ENCODE assay signal across 30 cellular contexts in the genomic region with DNA sequence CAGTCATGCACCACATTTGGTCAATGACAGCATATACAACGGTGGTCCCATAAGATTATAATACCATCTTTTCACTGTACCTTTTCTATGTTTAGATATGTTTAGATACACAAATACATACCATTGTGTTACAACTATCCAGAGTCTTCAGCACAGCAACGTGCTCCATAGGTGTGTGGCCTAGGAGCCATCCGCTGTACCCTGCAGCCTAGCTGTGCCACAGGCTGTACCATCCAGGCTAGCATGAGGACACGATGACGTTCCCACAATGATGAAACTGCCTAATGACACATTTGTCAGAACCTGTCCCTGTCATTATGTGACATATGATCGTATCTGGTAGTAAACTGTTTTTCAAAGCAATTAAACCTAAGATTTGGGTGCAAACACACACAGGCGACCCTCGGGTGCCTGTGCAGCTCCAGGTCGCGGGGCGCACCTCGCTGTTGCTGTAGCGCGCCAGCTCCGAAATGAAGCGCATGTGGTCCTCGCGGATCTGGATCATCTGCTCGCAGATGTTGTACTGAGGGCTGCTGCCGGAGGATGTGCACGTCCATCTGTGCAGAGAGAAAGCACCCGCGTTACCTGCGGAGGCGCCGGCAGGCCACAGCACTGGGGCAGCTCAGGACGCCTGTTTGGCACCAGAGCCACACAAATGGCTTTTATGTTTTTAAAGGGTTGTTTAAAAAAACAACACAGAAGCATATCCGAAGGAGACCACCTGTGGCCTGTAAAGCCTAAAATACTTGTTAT.
"Had no signal": no experiment of that assay in that cellular context is flagged by ENCODE, and none has a peak within 500 bp of the region (broad histone marks: within the 10 kb centered on the region; RNA-seq: fewer than 3 reads in every experiment).

No MANE protein-coding gene starts in this region.

- H3K9me3 Mint-ChIP-seq: activated CD8-positive, alpha-beta T cell treated with anti-CD3 and anti-CD28 coated beads for 36 hours; activated naive CD4-positive, alpha-beta T cell treated with anti-CD3 and anti-CD28 coated beads, Interleukin-2, amount 50 U/mL, for 24 hours; activated naive CD8-positive, alpha-beta T cell treated with anti-CD3 and anti-CD28 coated beads for 36 hours; activated naive CD8-positive, alpha-beta T cell treated with anti-CD3 and anti-CD28 coated beads, Interleukin-2, amount 50 U/mL, for 24 hours; activated T-cell treated with anti-CD3 and anti-CD28 coated beads, Interleukin-2, amount 50 U/mL, for 4 hours; activated T-helper 17 cell treated with anti-CD3 and anti-CD28 coated beads, Interleukin-2, amount 50 U/mL, for 72 hours; T-helper 2 cell treated with Interferon-gamma antibody and Interleukin-4, amounts not matched to agents 5 μg/mL and 100 μg/mL, for 36 hours; WTC11 had no signal

- H3K9me3 ChIP-seq: adrenal gland, body of pancreas, esophagus squamous epithelium, gastroesophageal sphincter had no signal

- H3K4me3 Mint-ChIP-seq: activated CD8-positive, alpha-beta T cell treated with anti-CD3 and anti-CD28 coated beads for 36 hours; activated naive CD4-positive, alpha-beta T cell treated with anti-CD3 and anti-CD28 coated beads, Interleukin-2, amount 50 U/mL, for 24 hours; activated naive CD8-positive, alpha-beta T cell treated with anti-CD3 and anti-CD28 coated beads for 36 hours; activated naive CD8-positive, alpha-beta T cell treated with anti-CD3 and anti-CD28 coated beads, Interleukin-2, amount 50 U/mL, for 24 hours; activated T-cell treated with anti-CD3 and anti-CD28 coated beads, Interleukin-2, amount 50 U/mL, for 4 hours; activated T-helper 17 cell treated with anti-CD3 and anti-CD28 coated beads, Interleukin-2, amount 50 U/mL, for 72 hours; T-helper 17 cell; T-helper 2 cell treated with Interferon-gamma antibody and Interleukin-4, amounts not matched to agents 5 μg/mL and 100 μg/mL, for 36 hours; WTC11 had no signal

- H3K4me3 ChIP-seq: adrenal gland, body of pancreas, esophagus squamous epithelium, gastroesophageal sphincter had no signal

- H3K27ac Mint-ChIP-seq: activated CD8-positive, alpha-beta T cell treated with anti-CD3 and anti-CD28 coated beads for 36 hours; activated naive CD4-positive, alpha-beta T cell treated with anti-CD3 and anti-CD28 coated beads, Interleukin-2, amount 50 U/mL, for 24 hours; activated naive CD8-positive, alpha-beta T cell treated with anti-CD3 and anti-CD28 coated beads for 36 hours; activated naive CD8-positive, alpha-beta T cell treated with anti-CD3 and anti-CD28 coated beads, Interleukin-2, amount 50 U/mL, for 24 hours; activated T-helper 17 cell treated with anti-CD3 and anti-CD28 coated beads, Interleukin-2, amount 50 U/mL, for 72 hours; T-helper 17 cell; T-helper 2 cell treated with Interferon-gamma antibody and Interleukin-4, amounts not matched to agents 5 μg/mL and 100 μg/mL, for 36 hours; WTC11 had no signal

- H3K4me1 Mint-ChIP-seq: activated naive CD4-positive, alpha-beta T cell treated with anti-CD3 and anti-CD28 coated beads, Interleukin-2, amount 50 U/mL, for 24 hours; activated naive CD8-positive, alpha-beta T cell treated with anti-CD3 and anti-CD28 coated beads for 36 hours; activated naive CD8-positive, alpha-beta T cell treated with anti-CD3 and anti-CD28 coated beads, Interleukin-2, amount 50 U/mL, for 24 hours; activated T-helper 17 cell treated with anti-CD3 and anti-CD28 coated beads, Interleukin-2, amount 50 U/mL, for 72 hours; WTC11 had no signal

- H3K27me3 Mint-ChIP-seq: activated CD8-positive, alpha-beta T cell treated with anti-CD3 and anti-CD28 coated beads for 36 hours; activated naive CD4-positive, alpha-beta T cell treated with anti-CD3 and anti-CD28 coated beads, Interleukin-2, amount 50 U/mL, for 24 hours; activated naive CD8-positive, alpha-beta T cell treated with anti-CD3 and anti-CD28 coated beads for 36 hours; activated naive CD8-positive, alpha-beta T cell treated with anti-CD3 and anti-CD28 coated beads, Interleukin-2, amount 50 U/mL, for 24 hours; activated T-helper 17 cell treated with anti-CD3 and anti-CD28 coated beads, Interleukin-2, amount 50 U/mL, for 72 hours; T-helper 17 cell had no signal

- H3K4me1 ChIP-seq: adrenal gland had no signal

- DNase-seq: activated CD4-positive, alpha-beta T cell treated with anti-CD3 and anti-CD28 coated beads for 48 hours; activated CD4-positive, alpha-beta T cell treated with anti-CD3 and anti-CD28 coated beads, Interleukin-2, amount 50 U/mL, for 1 hour; activated CD4-positive, alpha-beta T cell treated with anti-CD3 and anti-CD28 coated beads, Interleukin-2, amount 50 U/mL, for 48 hours; activated CD8-positive, alpha-beta memory T cell treated with anti-CD3 and anti-CD28 coated beads for 24 hours; activated CD8-positive, alpha-beta T cell treated with anti-CD3 and anti-CD28 coated beads for 36 hours; activated effector memory CD4-positive, alpha-beta T cell treated with Interleukin-2 at 50 U/mL for 16 hours; activated gamma-delta T cell treated with Interleukin-2 at 50 U/mL for 16 hours; activated naive CD4-positive, alpha-beta T cell treated with Interleukin-2 at 50 U/mL for 16 hours; activated naive CD8-positive, alpha-beta T cell treated with anti-CD3 and anti-CD28 coated beads for 36 hours; activated naive CD8-positive, alpha-beta T cell treated with anti-CD3 and anti-CD28 coated beads, Interleukin-2, amount 50 U/mL, for 24 hours; activated T-cell treated with anti-CD3 and anti-CD28 coated beads, Interleukin-2, amount 50 U/mL, for 4 hours; amygdala; caudate nucleus; cortex of kidney; dermis blood vessel endothelial cell; effector CD8-positive, alpha-beta T cell; esophagus squamous epithelium; foreskin melanocyte; head of caudate nucleus; T-helper 1 cell; T-helper 17 cell; T1000 had no signal

- H3K36me3 Mint-ChIP-seq: activated naive CD4-positive, alpha-beta T cell treated with anti-CD3 and anti-CD28 coated beads, Interleukin-2, amount 50 U/mL, for 24 hours; activated naive CD8-positive, alpha-beta T cell treated with anti-CD3 and anti-CD28 coated beads for 36 hours had no signal

- ATAC-seq: activated CD4-positive, CD25-positive, alpha-beta regulatory T cell treated with anti-CD3 and anti-CD28 coated beads, Interleukin-2, amount 50 U/mL, for 24 hours; activated CD8-positive, alpha-beta T cell treated with anti-CD3 and anti-CD28 coated beads for 36 hours; activated naive CD8-positive, alpha-beta T cell treated with anti-CD3 and anti-CD28 coated beads, Interleukin-2, amount 50 U/mL, for 24 hours; activated T-cell treated with anti-CD3 and anti-CD28 coated beads, Interleukin-2, amount 50 U/mL, for 4 hours; activated T-helper 17 cell treated with anti-CD3 and anti-CD28 coated beads, Interleukin-2, amount 50 U/mL, for 72 hours; T-helper 17 cell; WTC11 had no signal

- H3K27me3 ChIP-seq: adrenal gland, body of pancreas, esophagus squamous epithelium, gastroesophageal sphincter had no signal
